3 cellular contexts compared by ENCODE assay signal in the genomic region with DNA sequence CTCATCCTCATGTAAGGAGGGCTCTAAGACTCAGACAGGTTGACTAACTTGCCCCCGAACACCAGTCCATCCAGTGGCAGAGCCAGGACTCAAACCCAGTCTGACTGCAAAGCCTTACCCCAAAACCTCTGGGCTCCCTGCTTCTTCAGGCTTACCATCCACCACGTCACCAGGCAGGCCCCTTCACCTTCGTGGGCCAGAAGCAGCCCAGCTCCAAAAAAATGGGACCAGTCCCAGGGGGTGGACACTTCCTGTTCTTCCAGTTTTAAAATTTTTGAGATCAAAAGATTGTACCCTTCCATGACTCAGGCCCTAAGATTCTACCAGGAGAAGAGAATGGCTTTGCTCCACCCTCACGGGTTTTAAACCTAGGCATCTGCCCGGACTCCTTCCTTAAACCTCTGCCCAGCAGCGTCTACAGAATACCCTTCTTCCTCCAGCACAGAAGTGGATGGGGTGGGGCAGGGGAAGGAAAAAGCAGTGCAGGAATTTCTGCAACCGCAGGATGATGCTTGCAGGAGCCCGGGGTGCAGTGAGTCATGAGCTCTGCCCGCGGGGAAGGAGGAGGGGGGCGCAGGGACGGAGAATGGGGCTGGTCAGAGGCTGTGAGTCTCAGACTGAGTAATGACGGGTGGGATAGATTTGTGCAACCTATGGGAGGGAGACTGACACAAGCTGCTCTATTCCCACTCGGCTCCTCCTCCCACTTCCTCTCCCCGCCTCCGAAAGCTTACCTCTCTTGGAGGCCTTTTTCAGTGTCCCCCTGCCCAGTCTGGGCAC.
TF ChIP-seq lines count a peak whose summit lies in the region.

No MANE protein-coding gene starts in this region.

TF ChIP-seq in HCT116, 20 proteins besides CTCF, POLR2A, EP300 and RAD21:
- peak; percentile 38 for TF ChIP-seq YY1 (IDR thresholded peaks at IDR 0.05; ENCODE audit: extremely low read depth, insufficient replicate concordance, low read depth, low read length)
- TF ChIP-seq TCF7L2 (IDR thresholded peaks at IDR 0.05; ENCODE audit: borderline replicate concordance, extremely low read depth, insufficient read depth, insufficient read length), result peak; percentile 70
- peak; percentile 57; the same call in 1 of the 2 replicates for TF ChIP-seq POLR2AphosphoS5 (IDR thresholded peaks at IDR 0.05; ENCODE audit: low read depth, low read length)
- TF ChIP-seq, protein P1, sequence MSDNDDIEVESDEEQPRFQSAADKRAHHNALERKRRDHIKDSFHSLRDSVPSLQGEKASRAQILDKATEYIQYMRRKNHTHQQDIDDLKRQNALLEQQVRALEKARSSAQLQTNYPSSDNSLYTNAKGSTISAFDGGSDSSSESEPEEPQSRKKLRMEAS (IDR thresholded peaks at IDR 0.05), result no peak

TF ChIP-seq in SK-N-SH treated with all-trans-retinoic acid at 6 μM for 48 hours, 23 proteins besides CTCF, POLR2A, EP300 and RAD21:
- TF ChIP-seq ZFP30 (CRISPR knock-in tag; IDR thresholded peaks at IDR 0.05) (no peak), ZNF8 (CRISPR knock-in tag; IDR thresholded peaks at IDR 0.05) (no peak), CREB5 (CRISPR knock-in tag; IDR thresholded peaks at IDR 0.05; ENCODE audit: low read depth) (no peak), ZC3H10 (CRISPR knock-in tag; IDR thresholded peaks at IDR 0.05) (no peak), ZFP3 (CRISPR knock-in tag; IDR thresholded peaks at IDR 0.05) (no peak), OSR1 (CRISPR knock-in tag; IDR thresholded peaks at IDR 0.05) (no peak), SNAI2 (CRISPR knock-in tag; IDR thresholded peaks at IDR 0.05) (no peak; the same call in 1 of the 2 replicates), TOX (CRISPR knock-in tag; IDR thresholded peaks at IDR 0.05; ENCODE audit: borderline replicate concordance) (no peak), ZNF565 (CRISPR knock-in tag; conservative IDR thresholded peaks at IDR 0.05; ENCODE audit: low read depth) (no peak), TCF4 (CRISPR knock-in tag; IDR thresholded peaks at IDR 0.05; ENCODE audit: borderline replicate concordance) (no peak), ZNF70 (CRISPR knock-in tag; IDR thresholded peaks at IDR 0.05) (no peak), ESRRG (CRISPR knock-in tag; IDR thresholded peaks at IDR 0.05) (no peak), PPARA (CRISPR knock-in tag; IDR thresholded peaks at IDR 0.05; ENCODE audit: borderline replicate concordance) (no peak)
- TF ChIP-seq, protein P2, sequence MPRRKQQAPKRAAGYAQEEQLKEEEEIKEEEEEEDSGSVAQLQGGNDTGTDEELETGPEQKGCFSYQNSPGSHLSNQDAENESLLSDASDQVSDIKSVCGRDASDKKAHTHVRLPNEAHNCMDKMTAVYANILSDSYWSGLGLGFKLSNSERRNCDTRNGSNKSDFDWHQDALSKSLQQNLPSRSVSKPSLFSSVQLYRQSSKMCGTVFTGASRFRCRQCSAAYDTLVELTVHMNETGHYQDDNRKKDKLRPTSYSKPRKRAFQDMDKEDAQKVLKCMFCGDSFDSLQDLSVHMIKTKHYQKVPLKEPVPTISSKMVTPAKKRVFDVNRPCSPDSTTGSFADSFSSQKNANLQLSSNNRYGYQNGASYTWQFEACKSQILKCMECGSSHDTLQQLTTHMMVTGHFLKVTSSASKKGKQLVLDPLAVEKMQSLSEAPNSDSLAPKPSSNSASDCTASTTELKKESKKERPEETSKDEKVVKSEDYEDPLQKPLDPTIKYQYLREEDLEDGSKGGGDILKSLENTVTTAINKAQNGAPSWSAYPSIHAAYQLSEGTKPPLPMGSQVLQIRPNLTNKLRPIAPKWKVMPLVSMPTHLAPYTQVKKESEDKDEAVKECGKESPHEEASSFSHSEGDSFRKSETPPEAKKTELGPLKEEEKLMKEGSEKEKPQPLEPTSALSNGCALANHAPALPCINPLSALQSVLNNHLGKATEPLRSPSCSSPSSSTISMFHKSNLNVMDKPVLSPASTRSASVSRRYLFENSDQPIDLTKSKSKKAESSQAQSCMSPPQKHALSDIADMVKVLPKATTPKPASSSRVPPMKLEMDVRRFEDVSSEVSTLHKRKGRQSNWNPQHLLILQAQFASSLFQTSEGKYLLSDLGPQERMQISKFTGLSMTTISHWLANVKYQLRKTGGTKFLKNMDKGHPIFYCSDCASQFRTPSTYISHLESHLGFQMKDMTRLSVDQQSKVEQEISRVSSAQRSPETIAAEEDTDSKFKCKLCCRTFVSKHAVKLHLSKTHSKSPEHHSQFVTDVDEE (CRISPR knock-in tag; IDR thresholded peaks at IDR 0.05), result no peak
- TF ChIP-seq, protein P3, sequence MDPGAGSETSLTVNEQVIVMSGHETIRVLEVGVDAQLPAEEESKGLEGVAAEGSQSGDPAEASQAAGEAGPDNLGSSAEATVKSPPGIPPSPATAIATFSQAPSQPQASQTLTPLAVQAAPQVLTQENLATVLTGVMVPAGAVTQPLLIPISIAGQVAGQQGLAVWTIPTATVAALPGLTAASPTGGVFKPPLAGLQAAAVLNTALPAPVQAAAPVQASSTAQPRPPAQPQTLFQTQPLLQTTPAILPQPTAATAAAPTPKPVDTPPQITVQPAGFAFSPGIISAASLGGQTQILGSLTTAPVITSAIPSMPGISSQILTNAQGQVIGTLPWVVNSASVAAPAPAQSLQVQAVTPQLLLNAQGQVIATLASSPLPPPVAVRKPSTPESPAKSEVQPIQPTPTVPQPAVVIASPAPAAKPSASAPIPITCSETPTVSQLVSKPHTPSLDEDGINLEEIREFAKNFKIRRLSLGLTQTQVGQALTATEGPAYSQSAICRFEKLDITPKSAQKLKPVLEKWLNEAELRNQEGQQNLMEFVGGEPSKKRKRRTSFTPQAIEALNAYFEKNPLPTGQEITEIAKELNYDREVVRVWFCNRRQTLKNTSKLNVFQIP (CRISPR knock-in tag; IDR thresholded peaks at IDR 0.05; ENCODE audit: borderline replicate concordance, low read depth), result no peak
- TF ChIP-seq, protein P4, sequence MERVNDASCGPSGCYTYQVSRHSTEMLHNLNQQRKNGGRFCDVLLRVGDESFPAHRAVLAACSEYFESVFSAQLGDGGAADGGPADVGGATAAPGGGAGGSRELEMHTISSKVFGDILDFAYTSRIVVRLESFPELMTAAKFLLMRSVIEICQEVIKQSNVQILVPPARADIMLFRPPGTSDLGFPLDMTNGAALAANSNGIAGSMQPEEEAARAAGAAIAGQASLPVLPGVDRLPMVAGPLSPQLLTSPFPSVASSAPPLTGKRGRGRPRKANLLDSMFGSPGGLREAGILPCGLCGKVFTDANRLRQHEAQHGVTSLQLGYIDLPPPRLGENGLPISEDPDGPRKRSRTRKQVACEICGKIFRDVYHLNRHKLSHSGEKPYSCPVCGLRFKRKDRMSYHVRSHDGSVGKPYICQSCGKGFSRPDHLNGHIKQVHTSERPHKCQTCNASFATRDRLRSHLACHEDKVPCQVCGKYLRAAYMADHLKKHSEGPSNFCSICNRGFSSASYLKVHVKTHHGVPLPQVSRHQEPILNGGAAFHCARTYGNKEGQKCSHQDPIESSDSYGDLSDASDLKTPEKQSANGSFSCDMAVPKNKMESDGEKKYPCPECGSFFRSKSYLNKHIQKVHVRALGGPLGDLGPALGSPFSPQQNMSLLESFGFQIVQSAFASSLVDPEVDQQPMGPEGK (CRISPR knock-in tag; IDR thresholded peaks at IDR 0.05; ENCODE audit: borderline replicate concordance), result no peak; the same call in 1 of the 2 replicates

TF ChIP-seq in endothelial cell of umbilical vein, 7 proteins besides CTCF, POLR2A, EP300 and RAD21:
- TF ChIP-seq FOS (IDR thresholded peaks at IDR 0.05; ENCODE audit: borderline replicate concordance, insufficient read depth, low read length), result peak; percentile 98
- peak; percentile 64 for TF ChIP-seq JUN (IDR thresholded peaks at IDR 0.05; ENCODE audit: borderline replicate concordance, insufficient read depth, insufficient read length, low read depth)
- TF ChIP-seq, protein P1 (IDR thresholded peaks at IDR 0.05; ENCODE audit: insufficient read depth, insufficient read length), result no peak
- TF ChIP-seq POLR2AphosphoS5 (IDR thresholded peaks at IDR 0.05; ENCODE audit: insufficient read depth, low read depth, low read length), result peak; percentile 80
- peak; percentile 35 for TF ChIP-seq GATA2 (IDR thresholded peaks at IDR 0.05; ENCODE audit: insufficient read depth, insufficient read length, low read depth, low read length)
- TF ChIP-seq MYC (IDR thresholded peaks at IDR 0.05; ENCODE audit: low read depth, low read length), result no peak
- no peak for TF ChIP-seq EZH2 (IDR thresholded peaks at IDR 0.05; ENCODE audit: borderline replicate concordance, low read depth, low read length, severe bottlenecking)
